ENCODE assay signal across 19 cellular contexts in genomic region chr12:27964123-27964522, GRCh38. TPM values are rescaled to one million over a fixed set of nuclear protein-coding genes. Genes with fewer than 3 reads are reported as not detected.
"Had no signal": no experiment of that assay in that cellular context is flagged by ENCODE, and none has a peak within 500 bp of the region (broad histone marks: within the 10 kb centered on the region; RNA-seq: fewer than 3 reads in every experiment).

No MANE protein-coding gene starts in this region.

- H3K79me2 ChIP-seq: hepatocyte had no signal

- H3K27ac Mint-ChIP-seq: activated naive CD4-positive, alpha-beta T cell treated with anti-CD3 and anti-CD28 coated beads for 36 hours; activated naive CD8-positive, alpha-beta T cell treated with anti-CD3 and anti-CD28 coated beads, Interleukin-2, amount 50 U/mL, for 24 hours; activated T-helper 17 cell treated with anti-CD3 and anti-CD28 coated beads, Interleukin-2, amount 50 U/mL, for 72 hours; nephron; progenitor cell of endocrine pancreas; stimulated activated naive CD8-positive, alpha-beta T cell treated with anti-CD3 and anti-CD28 coated beads, Interleukin-15, Interleukin-2, amounts not matched to agents 100 ng/mL and 50 ng/mL, for 24 hours had no signal

- ATAC-seq: activated CD4-positive, CD25-positive, alpha-beta regulatory T cell treated with anti-CD3 and anti-CD28 coated beads, Interleukin-2, amount 50 U/mL, for 24 hours; activated naive CD8-positive, alpha-beta T cell treated with anti-CD3 and anti-CD28 coated beads, Interleukin-2, amount 50 U/mL, for 24 hours; activated T-helper 17 cell treated with anti-CD3 and anti-CD28 coated beads, Interleukin-2, amount 50 U/mL, for 72 hours had no signal

- H2AFZ ChIP-seq: hepatocyte had no signal

- H3K27ac ChIP-seq: ascending aorta, esophagus squamous epithelium, hepatocyte, right atrium auricular region, skin epidermis, suprapubic skin had no signal

- H3K9me3 Mint-ChIP-seq: activated naive CD4-positive, alpha-beta T cell treated with anti-CD3 and anti-CD28 coated beads for 36 hours; activated naive CD8-positive, alpha-beta T cell treated with anti-CD3 and anti-CD28 coated beads, Interleukin-2, amount 50 U/mL, for 24 hours; nephron; stimulated activated naive CD8-positive, alpha-beta T cell treated with anti-CD3 and anti-CD28 coated beads, Interleukin-15, Interleukin-2, amounts not matched to agents 100 ng/mL and 50 ng/mL, for 24 hours had no signal

- H3K4me3 ChIP-seq: ascending aorta, esophagus squamous epithelium, hepatocyte, right atrium auricular region, skin epidermis, suprapubic skin had no signal

- H3K9me3 ChIP-seq: ascending aorta, esophagus squamous epithelium, right atrium auricular region, suprapubic skin had no signal

- DNase-seq: activated naive CD4-positive, alpha-beta T cell treated with anti-CD3 and anti-CD28 coated beads for 36 hours; activated naive CD8-positive, alpha-beta T cell treated with anti-CD3 and anti-CD28 coated beads, Interleukin-2, amount 50 U/mL, for 24 hours; esophagus squamous epithelium; nucleus accumbens; stimulated activated CD4-positive, alpha-beta T cell treated with anti-CD3 and anti-CD28 coated beads, Interleukin-4, amount 100 ng/mL, for 4 hours; stimulated activated CD8-positive, alpha-beta memory T cell treated with anti-CD3 and anti-CD28 coated beads, Interleukin-4, amount 100 ng/mL, for 48 hours; trophoblast cell had no signal

- H3K36me3 ChIP-seq: right atrium auricular region, suprapubic skin had no signal

- H3K4me3 Mint-ChIP-seq: activated naive CD4-positive, alpha-beta T cell treated with anti-CD3 and anti-CD28 coated beads for 36 hours; activated naive CD8-positive, alpha-beta T cell treated with anti-CD3 and anti-CD28 coated beads, Interleukin-2, amount 50 U/mL, for 24 hours; activated T-helper 17 cell treated with anti-CD3 and anti-CD28 coated beads, Interleukin-2, amount 50 U/mL, for 72 hours; nephron; stimulated activated naive CD8-positive, alpha-beta T cell treated with anti-CD3 and anti-CD28 coated beads, Interleukin-15, Interleukin-2, amounts not matched to agents 100 ng/mL and 50 ng/mL, for 24 hours had no signal

- H3K27me3 ChIP-seq: ascending aorta had no signal

- H3K4me2 ChIP-seq: hepatocyte had no signal

RNA-seq across cellular contexts. Expression of gene PTHLH, which starts 8.4 kb away (rescaled TPM):
- total RNA-seq: activated naive CD4-positive, alpha-beta T cell treated with anti-CD3 and anti-CD28 coated beads for 36 hours; activated T-helper 17 cell treated with anti-CD3 and anti-CD28 coated beads, Interleukin-2, amount 50 U/mL, for 72 hours; ascending aorta; liver; mesenteric fat pad had no signal
